ENCODE assay signal across 1 cellular context in the genomic region with DNA sequence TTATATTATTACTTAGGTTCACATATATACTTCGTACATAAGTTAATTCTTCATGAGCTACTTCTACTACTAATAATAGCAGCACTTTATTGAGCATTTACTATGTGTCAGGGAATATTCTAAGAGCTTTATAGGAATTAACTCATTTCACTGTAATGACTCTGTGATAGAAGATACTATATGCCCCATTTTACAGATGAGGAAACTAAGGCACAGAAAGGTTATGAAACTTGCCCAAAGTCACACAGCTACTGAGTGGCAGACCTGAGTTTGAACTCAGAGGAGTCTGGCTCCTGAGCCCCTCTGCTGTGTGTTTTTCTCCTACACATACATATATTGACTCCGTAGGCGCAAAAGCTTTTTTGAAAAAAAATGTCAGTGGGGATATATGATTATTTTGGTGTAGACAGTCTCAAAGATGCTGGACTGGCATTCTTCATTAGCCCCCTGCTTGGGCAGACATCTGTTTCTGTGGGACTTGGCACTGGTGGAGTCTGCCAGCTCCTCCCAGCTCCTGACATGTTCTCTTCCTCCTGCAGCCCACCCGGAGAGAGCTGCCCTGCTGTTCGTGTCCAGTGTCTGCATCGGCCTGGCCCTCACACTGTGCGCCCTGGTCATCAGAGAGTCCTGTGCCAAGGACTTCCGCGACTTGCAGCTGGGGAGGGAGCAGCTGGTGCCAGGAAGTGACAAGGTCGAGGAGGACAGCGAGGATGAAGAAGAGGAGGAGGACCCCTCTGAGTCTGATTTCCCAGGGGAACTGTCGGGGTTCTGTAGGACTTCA.
TF ChIP-seq lines count a peak whose summit lies in the region.

No MANE protein-coding gene starts in this region.

TF ChIP-seq in K562, 482 proteins besides CTCF, POLR2A, EP300 and RAD21:
- TF ChIP-seq, protein P1, sequence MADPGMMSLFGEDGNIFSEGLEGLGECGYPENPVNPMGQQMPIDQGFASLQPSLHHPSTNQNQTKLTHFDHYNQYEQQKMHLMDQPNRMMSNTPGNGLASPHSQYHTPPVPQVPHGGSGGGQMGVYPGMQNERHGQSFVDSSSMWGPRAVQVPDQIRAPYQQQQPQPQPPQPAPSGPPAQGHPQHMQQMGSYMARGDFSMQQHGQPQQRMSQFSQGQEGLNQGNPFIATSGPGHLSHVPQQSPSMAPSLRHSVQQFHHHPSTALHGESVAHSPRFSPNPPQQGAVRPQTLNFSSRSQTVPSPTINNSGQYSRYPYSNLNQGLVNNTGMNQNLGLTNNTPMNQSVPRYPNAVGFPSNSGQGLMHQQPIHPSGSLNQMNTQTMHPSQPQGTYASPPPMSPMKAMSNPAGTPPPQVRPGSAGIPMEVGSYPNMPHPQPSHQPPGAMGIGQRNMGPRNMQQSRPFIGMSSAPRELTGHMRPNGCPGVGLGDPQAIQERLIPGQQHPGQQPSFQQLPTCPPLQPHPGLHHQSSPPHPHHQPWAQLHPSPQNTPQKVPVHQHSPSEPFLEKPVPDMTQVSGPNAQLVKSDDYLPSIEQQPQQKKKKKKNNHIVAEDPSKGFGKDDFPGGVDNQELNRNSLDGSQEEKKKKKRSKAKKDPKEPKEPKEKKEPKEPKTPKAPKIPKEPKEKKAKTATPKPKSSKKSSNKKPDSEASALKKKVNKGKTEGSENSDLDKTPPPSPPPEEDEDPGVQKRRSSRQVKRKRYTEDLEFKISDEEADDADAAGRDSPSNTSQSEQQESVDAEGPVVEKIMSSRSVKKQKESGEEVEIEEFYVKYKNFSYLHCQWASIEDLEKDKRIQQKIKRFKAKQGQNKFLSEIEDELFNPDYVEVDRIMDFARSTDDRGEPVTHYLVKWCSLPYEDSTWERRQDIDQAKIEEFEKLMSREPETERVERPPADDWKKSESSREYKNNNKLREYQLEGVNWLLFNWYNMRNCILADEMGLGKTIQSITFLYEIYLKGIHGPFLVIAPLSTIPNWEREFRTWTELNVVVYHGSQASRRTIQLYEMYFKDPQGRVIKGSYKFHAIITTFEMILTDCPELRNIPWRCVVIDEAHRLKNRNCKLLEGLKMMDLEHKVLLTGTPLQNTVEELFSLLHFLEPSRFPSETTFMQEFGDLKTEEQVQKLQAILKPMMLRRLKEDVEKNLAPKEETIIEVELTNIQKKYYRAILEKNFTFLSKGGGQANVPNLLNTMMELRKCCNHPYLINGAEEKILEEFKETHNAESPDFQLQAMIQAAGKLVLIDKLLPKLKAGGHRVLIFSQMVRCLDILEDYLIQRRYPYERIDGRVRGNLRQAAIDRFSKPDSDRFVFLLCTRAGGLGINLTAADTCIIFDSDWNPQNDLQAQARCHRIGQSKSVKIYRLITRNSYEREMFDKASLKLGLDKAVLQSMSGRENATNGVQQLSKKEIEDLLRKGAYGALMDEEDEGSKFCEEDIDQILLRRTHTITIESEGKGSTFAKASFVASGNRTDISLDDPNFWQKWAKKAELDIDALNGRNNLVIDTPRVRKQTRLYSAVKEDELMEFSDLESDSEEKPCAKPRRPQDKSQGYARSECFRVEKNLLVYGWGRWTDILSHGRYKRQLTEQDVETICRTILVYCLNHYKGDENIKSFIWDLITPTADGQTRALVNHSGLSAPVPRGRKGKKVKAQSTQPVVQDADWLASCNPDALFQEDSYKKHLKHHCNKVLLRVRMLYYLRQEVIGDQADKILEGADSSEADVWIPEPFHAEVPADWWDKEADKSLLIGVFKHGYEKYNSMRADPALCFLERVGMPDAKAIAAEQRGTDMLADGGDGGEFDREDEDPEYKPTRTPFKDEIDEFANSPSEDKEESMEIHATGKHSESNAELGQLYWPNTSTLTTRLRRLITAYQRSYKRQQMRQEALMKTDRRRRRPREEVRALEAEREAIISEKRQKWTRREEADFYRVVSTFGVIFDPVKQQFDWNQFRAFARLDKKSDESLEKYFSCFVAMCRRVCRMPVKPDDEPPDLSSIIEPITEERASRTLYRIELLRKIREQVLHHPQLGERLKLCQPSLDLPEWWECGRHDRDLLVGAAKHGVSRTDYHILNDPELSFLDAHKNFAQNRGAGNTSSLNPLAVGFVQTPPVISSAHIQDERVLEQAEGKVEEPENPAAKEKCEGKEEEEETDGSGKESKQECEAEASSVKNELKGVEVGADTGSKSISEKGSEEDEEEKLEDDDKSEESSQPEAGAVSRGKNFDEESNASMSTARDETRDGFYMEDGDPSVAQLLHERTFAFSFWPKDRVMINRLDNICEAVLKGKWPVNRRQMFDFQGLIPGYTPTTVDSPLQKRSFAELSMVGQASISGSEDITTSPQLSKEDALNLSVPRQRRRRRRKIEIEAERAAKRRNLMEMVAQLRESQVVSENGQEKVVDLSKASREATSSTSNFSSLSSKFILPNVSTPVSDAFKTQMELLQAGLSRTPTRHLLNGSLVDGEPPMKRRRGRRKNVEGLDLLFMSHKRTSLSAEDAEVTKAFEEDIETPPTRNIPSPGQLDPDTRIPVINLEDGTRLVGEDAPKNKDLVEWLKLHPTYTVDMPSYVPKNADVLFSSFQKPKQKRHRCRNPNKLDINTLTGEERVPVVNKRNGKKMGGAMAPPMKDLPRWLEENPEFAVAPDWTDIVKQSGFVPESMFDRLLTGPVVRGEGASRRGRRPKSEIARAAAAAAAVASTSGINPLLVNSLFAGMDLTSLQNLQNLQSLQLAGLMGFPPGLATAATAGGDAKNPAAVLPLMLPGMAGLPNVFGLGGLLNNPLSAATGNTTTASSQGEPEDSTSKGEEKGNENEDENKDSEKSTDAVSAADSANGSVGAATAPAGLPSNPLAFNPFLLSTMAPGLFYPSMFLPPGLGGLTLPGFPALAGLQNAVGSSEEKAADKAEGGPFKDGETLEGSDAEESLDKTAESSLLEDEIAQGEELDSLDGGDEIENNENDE (IDR thresholded peaks at IDR 0.05; ENCODE audit: low read depth, low read length) = no peak
- TF ChIP-seq RBM25 (IDR thresholded peaks at IDR 0.05; ENCODE audit: low read depth, low read length, severe bottlenecking) (peak; percentile 90), MXD1 (CRISPR knock-in tag; IDR thresholded peaks at IDR 0.05; ENCODE audit: borderline replicate concordance, poor library complexity, severe bottlenecking) (no peak), KDM1A (IDR thresholded peaks at IDR 0.05) (peak; percentile 20 to 26; a peak in 1 of 4 replicates), BCOR (IDR thresholded peaks at IDR 0.05) (peak; percentile 70; the same call in 1 of the 2 replicates), BCLAF1 (IDR thresholded peaks at IDR 0.05; ENCODE audit: borderline replicate concordance in 1 of 2, control insufficient read depth in 1 of 2, low read depth in 2 of 2, low read length in 1 of 2) (no peak), MTA1 (IDR thresholded peaks at IDR 0.05; ENCODE audit: borderline replicate concordance) (no peak)
TF ChIP-seq in K562: peak in this region for 3.
